Comparison of ENCODE assay signal across 1 cellular context in genomic region chr22:44112191-44112590, GRCh38.
TF ChIP-seq lines count a peak whose summit lies in the region.

No MANE protein-coding gene starts in this region.

TF ChIP-seq in GM23338, 12 proteins besides CTCF, POLR2A, EP300 and RAD21 (continued from another document):
- TF ChIP-seq ZNF462 (CRISPR knock-in tag; IDR thresholded peaks at IDR 0.05) (no peak), EZH2 (IDR thresholded peaks at IDR 0.05; ENCODE audit: low read depth, unreplicated experiment) (no peak), EZH2phosphoT487 (IDR thresholded peaks at IDR 0.05; ENCODE audit: unreplicated experiment) (no peak), ZNF114 (CRISPR knock-in tag; IDR thresholded peaks at IDR 0.05) (no peak), POLR2AphosphoS5 (IDR thresholded peaks at IDR 0.05; ENCODE audit: low read depth) (no peak), JUNB (IDR thresholded peaks at IDR 0.05; ENCODE audit: unreplicated experiment) (no peak), CREB1 (CRISPR knock-in tag; IDR thresholded peaks at IDR 0.05; ENCODE audit: low read depth) (no peak), ZNF331 (CRISPR knock-in tag; IDR thresholded peaks at IDR 0.05; ENCODE audit: low read depth) (no peak), NANOG (IDR thresholded peaks at IDR 0.05; ENCODE audit: borderline replicate concordance) (no peak)
- TF ChIP-seq, protein P1, sequence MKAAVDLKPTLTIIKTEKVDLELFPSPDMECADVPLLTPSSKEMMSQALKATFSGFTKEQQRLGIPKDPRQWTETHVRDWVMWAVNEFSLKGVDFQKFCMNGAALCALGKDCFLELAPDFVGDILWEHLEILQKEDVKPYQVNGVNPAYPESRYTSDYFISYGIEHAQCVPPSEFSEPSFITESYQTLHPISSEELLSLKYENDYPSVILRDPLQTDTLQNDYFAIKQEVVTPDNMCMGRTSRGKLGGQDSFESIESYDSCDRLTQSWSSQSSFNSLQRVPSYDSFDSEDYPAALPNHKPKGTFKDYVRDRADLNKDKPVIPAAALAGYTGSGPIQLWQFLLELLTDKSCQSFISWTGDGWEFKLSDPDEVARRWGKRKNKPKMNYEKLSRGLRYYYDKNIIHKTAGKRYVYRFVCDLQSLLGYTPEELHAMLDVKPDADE (IDR thresholded peaks at IDR 0.05) = no peak
- TF ChIP-seq, protein P2, sequence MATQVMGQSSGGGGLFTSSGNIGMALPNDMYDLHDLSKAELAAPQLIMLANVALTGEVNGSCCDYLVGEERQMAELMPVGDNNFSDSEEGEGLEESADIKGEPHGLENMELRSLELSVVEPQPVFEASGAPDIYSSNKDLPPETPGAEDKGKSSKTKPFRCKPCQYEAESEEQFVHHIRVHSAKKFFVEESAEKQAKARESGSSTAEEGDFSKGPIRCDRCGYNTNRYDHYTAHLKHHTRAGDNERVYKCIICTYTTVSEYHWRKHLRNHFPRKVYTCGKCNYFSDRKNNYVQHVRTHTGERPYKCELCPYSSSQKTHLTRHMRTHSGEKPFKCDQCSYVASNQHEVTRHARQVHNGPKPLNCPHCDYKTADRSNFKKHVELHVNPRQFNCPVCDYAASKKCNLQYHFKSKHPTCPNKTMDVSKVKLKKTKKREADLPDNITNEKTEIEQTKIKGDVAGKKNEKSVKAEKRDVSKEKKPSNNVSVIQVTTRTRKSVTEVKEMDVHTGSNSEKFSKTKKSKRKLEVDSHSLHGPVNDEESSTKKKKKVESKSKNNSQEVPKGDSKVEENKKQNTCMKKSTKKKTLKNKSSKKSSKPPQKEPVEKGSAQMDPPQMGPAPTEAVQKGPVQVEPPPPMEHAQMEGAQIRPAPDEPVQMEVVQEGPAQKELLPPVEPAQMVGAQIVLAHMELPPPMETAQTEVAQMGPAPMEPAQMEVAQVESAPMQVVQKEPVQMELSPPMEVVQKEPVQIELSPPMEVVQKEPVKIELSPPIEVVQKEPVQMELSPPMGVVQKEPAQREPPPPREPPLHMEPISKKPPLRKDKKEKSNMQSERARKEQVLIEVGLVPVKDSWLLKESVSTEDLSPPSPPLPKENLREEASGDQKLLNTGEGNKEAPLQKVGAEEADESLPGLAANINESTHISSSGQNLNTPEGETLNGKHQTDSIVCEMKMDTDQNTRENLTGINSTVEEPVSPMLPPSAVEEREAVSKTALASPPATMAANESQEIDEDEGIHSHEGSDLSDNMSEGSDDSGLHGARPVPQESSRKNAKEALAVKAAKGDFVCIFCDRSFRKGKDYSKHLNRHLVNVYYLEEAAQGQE (IDR thresholded peaks at IDR 0.05; ENCODE audit: unreplicated experiment) = no peak
